Comparison of ENCODE assay signal across 8 cellular contexts in the genomic region with DNA sequence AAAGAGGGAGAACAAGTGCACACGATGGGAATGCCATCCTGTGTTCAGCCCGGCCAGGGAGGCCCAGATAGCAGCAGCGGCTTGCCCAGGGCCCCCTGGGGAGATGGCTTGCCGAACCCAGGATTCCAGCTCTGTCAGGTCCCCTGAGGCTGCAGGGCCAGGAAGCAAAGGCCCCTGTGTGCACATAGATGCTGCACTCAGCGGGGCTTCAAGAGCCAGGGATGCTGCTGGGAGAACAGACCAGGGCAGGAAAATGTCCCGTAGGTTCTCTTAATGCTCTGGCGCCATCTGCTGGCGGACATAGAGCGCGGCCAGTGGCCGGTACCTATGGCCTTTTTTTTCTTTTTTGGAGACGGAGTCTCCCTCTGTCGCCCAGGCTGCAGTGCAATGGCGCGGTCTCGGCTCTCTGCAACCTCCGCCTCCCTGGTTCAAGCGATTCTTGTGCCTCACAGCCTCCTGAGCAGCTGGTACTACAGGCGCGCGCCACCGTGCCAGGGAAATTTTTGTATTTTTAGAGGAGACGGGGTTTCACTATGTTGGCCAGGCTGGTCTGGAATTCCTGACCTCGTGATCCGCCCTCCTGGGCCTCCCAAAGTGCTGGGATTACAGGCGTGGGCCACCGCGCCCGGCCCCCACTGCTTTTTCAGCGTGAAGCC. TPM values are rescaled to one million over a fixed set of nuclear protein-coding genes. Genes with fewer than 3 reads are reported as not detected.
DNase-seq lines count a peak whose midpoint lies in the region; ATAC-seq and TF ChIP-seq lines count a peak whose summit lies in the region.

No MANE protein-coding gene starts in this region.

- H3K27me3 ChIP-seq in GM23248 (replicated peaks; ENCODE audit: insufficient read depth) (no peaks in the 10 kb centered on the region), upper lobe of right lung (no peaks in the 10 kb centered on the region)

- no peaks in the 10 kb centered on the region for H3K4me1 Mint-ChIP-seq in activated naive CD4-positive, alpha-beta T cell treated with anti-CD3 and anti-CD28 coated beads, Interleukin-2, amount 10 ng/mL, durations not matched to agents 7 days and 5 days

- H3K4me3 ChIP-seq in GM23248 (no peak overlapping the region), upper lobe of right lung (no peak overlapping the region)

- CTCF ChIA-PET in activated naive CD4-positive, alpha-beta T cell treated with anti-CD3 and anti-CD28 coated beads, Interleukin-2, amount 10 ng/mL, durations not matched to agents 7 days and 5 days (lab: Charles Lee), result interaction anchor here (0.6 to 2.7 kb wide), 13 partner anchors 12 to 1760 kb away, joined by 3 to 23 read pairs (median 5); no protein-coding TSS in a partner anchor

- no peaks in the 10 kb centered on the region for H3K27me3 Mint-ChIP-seq in activated naive CD4-positive, alpha-beta T cell treated with anti-CD3 and anti-CD28 coated beads, Interleukin-2, amount 10 ng/mL, durations not matched to agents 7 days and 5 days

- intact Hi-C loops in head of caudate nucleus (cut with DNase I) (loop anchor here (5.0 kb wide), 1 partner anchor 90 kb away; no protein-coding TSS in a partner anchor), posterior cingulate gyrus (cut with DNase I) (loop anchor here (1.0 to 10.0 kb wide), 2 partner anchors 87 to 168 kb away; no protein-coding TSS in a partner anchor), upper lobe of right lung (cut with DNase I) (no loop called here)

- H3K9ac ChIP-seq in GM23248, result no peak overlapping the region

- peak; percentile 93 for ATAC-seq in upper lobe of right lung

- peak; percentile 93 for TF ChIP-seq CTCF in upper lobe of right lung (IDR thresholded peaks at IDR 0.05)

- H3K9me3 ChIP-seq in GM23248 (ENCODE audit: low read depth) (no peaks in the 10 kb centered on the region), upper lobe of right lung (no peaks in the 10 kb centered on the region)

- H3K27ac ChIP-seq in GM23248, result no peak overlapping the region
- H3K27ac ChIP-seq in upper lobe of right lung, result no peak overlapping the region

- in situ Hi-C loops in GM23248 (cut with MboI), result loop anchor here (10.0 kb wide), 1 partner anchor 958 kb away; no protein-coding TSS in a partner anchor

- H3K79me2 ChIP-seq in GM23248 (ENCODE audit: insufficient read depth), result no peaks in the 10 kb centered on the region

- H3K36me3 ChIP-seq in GM23248 (ENCODE audit: low read depth) (peaks cover 29% of the 10 kb centered on the region; the same call in 1 of the 2 replicates), upper lobe of right lung (peaks cover 36% of the 10 kb centered on the region)

- WGBS in GM23248 (ENCODE audit: low coverage in 1 of 2, low lambda C conversion rate in 2 of 2, missing lambda C conversion rate in 2 of 2), 2 experiments, result 45 to 48% methylated on average over 28 to 30 of the region's 30 CpGs

- DNase-seq in GM03348 (ENCODE audit: low spot score) (peak; percentile 89), GM23248 (peak; percentile 86), LHCN-M2 (ENCODE audit: low read depth) (peak; percentile 68), SKM-1 (lab: John Stamatoyannopoulos, UW; ENCODE audit: unreplicated experiment) (peak; percentile 53), head of caudate nucleus (peak; percentile 66 to 96 (median 86)), posterior cingulate gyrus (peak; percentile 58 to 97 (median 86)), upper lobe of right lung (peak; percentile 85)
- DNase-seq in activated naive CD4-positive, alpha-beta T cell treated with anti-CD3 and anti-CD28 coated beads, Interleukin-2, amount 10 ng/mL, durations not matched to agents 7 days and 5 days, result peak; percentile 81

- no peaks in the 10 kb centered on the region for H3K9me2 ChIP-seq in GM23248 (ENCODE audit: insufficient read depth)

- H3K4me2 ChIP-seq in GM23248 (ENCODE audit: unreplicated experiment), result no peak overlapping the region

- no peaks in the 10 kb centered on the region for H3K9me3 Mint-ChIP-seq in activated naive CD4-positive, alpha-beta T cell treated with anti-CD3 and anti-CD28 coated beads, Interleukin-2, amount 10 ng/mL, durations not matched to agents 7 days and 5 days

- H2AFZ ChIP-seq in GM23248, result no peak overlapping the region

- peaks cover 23% of the 10 kb centered on the region for H3F3A ChIP-seq in GM23248 (ENCODE audit: insufficient read depth)

- no peak overlapping the region for H3K27ac Mint-ChIP-seq in activated naive CD4-positive, alpha-beta T cell treated with anti-CD3 and anti-CD28 coated beads, Interleukin-2, amount 10 ng/mL, durations not matched to agents 7 days and 5 days

- H4K20me1 ChIP-seq in GM23248 (ENCODE audit: insufficient read depth), result no peaks in the 10 kb centered on the region

- no peak overlapping the region for H3K4me3 Mint-ChIP-seq in activated naive CD4-positive, alpha-beta T cell treated with anti-CD3 and anti-CD28 coated beads, Interleukin-2, amount 10 ng/mL, durations not matched to agents 7 days and 5 days

- H3K36me3 Mint-ChIP-seq in activated naive CD4-positive, alpha-beta T cell treated with anti-CD3 and anti-CD28 coated beads, Interleukin-2, amount 10 ng/mL, durations not matched to agents 7 days and 5 days, result peaks cover 20% of the 10 kb centered on the region

- H3K4me1 ChIP-seq in GM23248 (ENCODE audit: insufficient read depth) (no peaks in the 10 kb centered on the region), upper lobe of right lung (no peaks in the 10 kb centered on the region)

RNA-seq across cellular contexts. Expression of a gene that starts 22.4 kb away (rescaled TPM):
- 3.9 and 4.8 TPM in 2 replicates for total RNA-seq in GM23248 (2014; rRNA removed; shearing (Covaris generic))
- 34.1 and 40.0 TPM in 2 replicates for polyA plus RNA-seq in GM23248 (2016; fragmentation: Nextera tagmentation; extraction: Ambion mirVana)
- total RNA-seq in LHCN-M2 (2014; rRNA removed) (6.3 and 9.2 TPM in 2 replicates), upper lobe of right lung (50.0 TPM)
- 46.4 TPM for polyA plus RNA-seq in LHCN-M2 (2012)

RNA-seq across cellular contexts. Expression of a gene that starts 59.8 kb away (rescaled TPM):
- 63.6 and 75.4 TPM in 2 replicates for total RNA-seq in GM23248 (2014; rRNA removed; shearing (Covaris generic))
- 60.7 and 62.6 TPM in 2 replicates for polyA plus RNA-seq in GM23248 (2016; fragmentation: Nextera tagmentation; extraction: Ambion mirVana)
- 78.1 and 90.6 TPM in 2 replicates for total RNA-seq in LHCN-M2 (2014; rRNA removed)
- 38.1 TPM for polyA plus RNA-seq in LHCN-M2 (2012)
- total RNA-seq in upper lobe of right lung, result 97.6 TPM
